Comparison of ENCODE assay signal across 11 cellular contexts in genomic region chr22:35892192-35892591, GRCh38.
DNase-seq lines count a peak whose midpoint lies in the region; ATAC-seq, FAIRE-seq and TF ChIP-seq lines count a peak whose summit lies in the region.
"Had no signal": no experiment of that assay in that cellular context is flagged by ENCODE, and none has a peak within 500 bp of the region (broad histone marks: within the 10 kb centered on the region; RNA-seq: fewer than 3 reads in every experiment).

No MANE protein-coding gene starts in this region.

- H3K4me3 ChIP-seq in bronchial epithelial cell (ENCODE audit: low read depth, low read length) (no peak overlapping the region), keratinocyte (ENCODE audit: control insufficient read depth in 2 of 3, extremely low read depth in 1 of 3, insufficient read depth in 2 of 3, low read depth in 1 of 3, low read length in 3 of 3) (peak overlapping the region in 1 of 3 experiments; percentile 12), transverse colon (no peak overlapping the region)
- H3K4me3 ChIP-seq: GM23338 had no signal

- no peak overlapping the region for H3K9ac ChIP-seq in keratinocyte (ENCODE audit: control insufficient read depth, extremely low read depth, insufficient read depth, low read length)

- H3K27me3 Mint-ChIP-seq in activated naive CD4-positive, alpha-beta T cell treated with anti-CD3 and anti-CD28 coated beads for 36 hours (ENCODE audit: low read depth) = peaks cover 4% of the 10 kb centered on the region

- H3K27me3 ChIP-seq in bronchial epithelial cell (ENCODE audit: control insufficient read depth, insufficient read depth, low read length) (no peaks in the 10 kb centered on the region), keratinocyte (ENCODE audit: control insufficient read depth, extremely low read depth, insufficient read depth, low read length) (no peaks in the 10 kb centered on the region), transverse colon (no peaks in the 10 kb centered on the region)

- H3K4me2 ChIP-seq in keratinocyte (ENCODE audit: control insufficient read depth, extremely low read depth, insufficient read depth, low read depth, low read length) = peak overlapping the region; percentile 59
- H3K4me2 ChIP-seq: GM23338 had no signal

- no peaks in the 10 kb centered on the region for H3K9me1 ChIP-seq in keratinocyte (ENCODE audit: control insufficient read depth, extremely low read depth, insufficient read depth, low read length)

- TF ChIP-seq CTCF in bronchial epithelial cell (IDR thresholded peaks at IDR 0.05; ENCODE audit: insufficient read depth, low read length, severe bottlenecking) (no peak), keratinocyte (optimal IDR thresholded peaks at IDR 0.05 in 1 of 3, IDR thresholded peaks at IDR 0.05 in 1 of 3, conservative IDR thresholded peaks at IDR 0.05 in 1 of 3; ENCODE audit: extremely low read depth in 1 of 3, insufficient read depth in 2 of 3, low read length in 3 of 3) (no peak), transverse colon (IDR thresholded peaks at IDR 0.05) (no peak)

- H3K27ac ChIP-seq in keratinocyte (ENCODE audit: control insufficient read depth, insufficient read depth, low read length) (peak overlapping the region; percentile 23), transverse colon (peak overlapping the region; percentile 67 to 85 (median 70))

- no peaks in the 10 kb centered on the region for H3K4me1 Mint-ChIP-seq in activated naive CD4-positive, alpha-beta T cell treated with anti-CD3 and anti-CD28 coated beads for 36 hours (ENCODE audit: low read depth)
- H3K4me1 Mint-ChIP-seq: activated naive CD8-positive, alpha-beta T cell treated with anti-CD3 and anti-CD28 coated beads, Interleukin-2, amount 50 U/mL, for 24 hours had no signal

- in situ Hi-C loops in transverse colon (cut with MboI; ENCODE audit: low pct_ligation_motif_present in 1 of 4, low pct_unique_long_range_greater_than_20kb in 1 of 4, low sequenced_read_pairs in 3 of 4) = no loop called here

- no peak for TF ChIP-seq POLR2A in transverse colon (IDR thresholded peaks at IDR 0.05)

- no peaks in the 10 kb centered on the region for H3K9me3 Mint-ChIP-seq in activated naive CD4-positive, alpha-beta T cell treated with anti-CD3 and anti-CD28 coated beads for 36 hours
- H3K9me3 Mint-ChIP-seq: activated naive CD8-positive, alpha-beta T cell treated with anti-CD3 and anti-CD28 coated beads, Interleukin-2, amount 50 U/mL, for 24 hours; GM23338 had no signal

- H3K27ac Mint-ChIP-seq in activated naive CD4-positive, alpha-beta T cell treated with anti-CD3 and anti-CD28 coated beads for 36 hours = no peak overlapping the region
- H3K27ac Mint-ChIP-seq: activated naive CD8-positive, alpha-beta T cell treated with anti-CD3 and anti-CD28 coated beads, Interleukin-2, amount 50 U/mL, for 24 hours; GM23338 had no signal

- FAIRE-seq in bronchial epithelial cell (lab: Jason Lieb, UNC) (no peak), keratinocyte (lab: Jason Lieb, UNC) (peak; percentile 94)

- H3K9me3 ChIP-seq in keratinocyte (ENCODE audit: control insufficient read depth, low read depth, low read length) (no peaks in the 10 kb centered on the region), transverse colon (no peaks in the 10 kb centered on the region)

- 53 to 57% methylated on average over 4 of the region's 4 CpGs for WGBS in transverse colon (ENCODE audit: low coverage in 1 of 2), 2 donors

- DNase-seq in Kasumi-1 (lab: John Stamatoyannopoulos, UW) (peak; percentile 55 to 64), bronchial epithelial cell (ENCODE audit: low read depth) (peak; percentile 64), keratinocyte (ENCODE audit: low read depth, low spot score) (no peak), transverse colon (no peak), hepatic stellate cell (ENCODE audit: low spot score) (no peak)
- no peak for DNase-seq in activated naive CD4-positive, alpha-beta T cell treated with anti-CD3 and anti-CD28 coated beads for 36 hours
- DNase-seq: activated naive CD8-positive, alpha-beta T cell treated with anti-CD3 and anti-CD28 coated beads, Interleukin-2, amount 50 U/mL, for 24 hours; GF-D8; NCI-H524 treated with DMSO at 0.1 percent for 48 hours had no signal

- H3K36me3 ChIP-seq in bronchial epithelial cell (ENCODE audit: control insufficient read depth, insufficient read depth, low read length) = no peaks in the 10 kb centered on the region
- no peaks in the 10 kb centered on the region for H3K36me3 ChIP-seq in keratinocyte (ENCODE audit: control insufficient read depth in 2 of 2, extremely low read depth in 1 of 2, insufficient read depth in 2 of 2, low read length in 2 of 2)
- no peaks in the 10 kb centered on the region for H3K36me3 ChIP-seq in transverse colon

- H4K20me1 ChIP-seq in keratinocyte (ENCODE audit: control insufficient read depth, extremely low read depth, insufficient read depth, low read length) = no peaks in the 10 kb centered on the region

- H3K4me3 Mint-ChIP-seq in activated naive CD4-positive, alpha-beta T cell treated with anti-CD3 and anti-CD28 coated beads for 36 hours = no peak overlapping the region
- H3K4me3 Mint-ChIP-seq: activated naive CD8-positive, alpha-beta T cell treated with anti-CD3 and anti-CD28 coated beads, Interleukin-2, amount 50 U/mL, for 24 hours; GM23338 had no signal

- H2AFZ ChIP-seq in keratinocyte (ENCODE audit: control insufficient read depth, low read length) = no peak overlapping the region
- H2AFZ ChIP-seq: GM23338 had no signal

- H3K36me3 Mint-ChIP-seq in activated naive CD4-positive, alpha-beta T cell treated with anti-CD3 and anti-CD28 coated beads for 36 hours (ENCODE audit: low read depth) = no peaks in the 10 kb centered on the region

- H3K79me2 ChIP-seq in keratinocyte (ENCODE audit: control insufficient read depth, insufficient read depth, low read length) = peaks cover 64% of the 10 kb centered on the region

- dilution Hi-C loops in keratinocyte (cut with MboI; ENCODE audit: extremely low pct_ligation_motif_present, low sequenced_read_pairs) = no loop called here

- CTCF ChIA-PET in activated naive CD4-positive, alpha-beta T cell treated with anti-CD3 and anti-CD28 coated beads for 36 hours (lab: Charles Lee) = interaction anchor here (0.5 kb wide), 1 partner anchor 265 kb away, joined by 4 read pairs; no protein-coding TSS in a partner anchor

- no peak for ATAC-seq in GM21423 (IDR thresholded peaks at IDR 0.05; ENCODE audit: unreplicated experiment)
- ATAC-seq: activated naive CD8-positive, alpha-beta T cell treated with anti-CD3 and anti-CD28 coated beads, Interleukin-2, amount 50 U/mL, for 24 hours; GM23338 had no signal

- intact Hi-C loops in transverse colon (cut with DNase I; ENCODE audit: low total_unique reads) = no loop called here
- intact Hi-C loops in activated naive CD4-positive, alpha-beta T cell treated with anti-CD3 and anti-CD28 coated beads for 36 hours (cut with micrococcal nuclease) = no loop called here

- H3K4me1 ChIP-seq in keratinocyte (ENCODE audit: control insufficient read depth, extremely low read depth, insufficient read depth, low read length) (peaks cover 44% of the 10 kb centered on the region), transverse colon (peaks cover 6 to 22% (median 9%) of the 10 kb centered on the region in 4 donors)

- TF ChIP-seq EP300 in transverse colon (IDR thresholded peaks at IDR 0.05; ENCODE audit: low read depth) = no peak

Comparison
In these comparisons a context has a peak if more than half of its experiments do, and no peak if none do; other contexts are left out.
1. DNase-seq: peak in Kasumi-1 (2 of 2) and bronchial epithelial cell (single experiment); none in keratinocyte (single experiment), transverse colon (single experiment), hepatic stellate cell (single experiment) and activated naive CD4-positive, alpha-beta T cell treated with anti-CD3 and anti-CD28 coated beads for 36 hours (single experiment).